In genomic region chr12:107845226-107845979, GRCh38 we compare ENCODE assay signal across 1 cellular context.
TF ChIP-seq lines count a peak whose summit lies in the region.

No MANE protein-coding gene starts in this region.

TF ChIP-seq in WTC11, 78 proteins besides CTCF, POLR2A, EP300 and RAD21 (continued from another document):
- no peak for TF ChIP-seq KAT7 (CRISPR knock-in tag; IDR thresholded peaks at IDR 0.05; ENCODE audit: borderline replicate concordance)
- TF ChIP-seq ZNF219 (CRISPR knock-in tag; IDR thresholded peaks at IDR 0.05; ENCODE audit: borderline replicate concordance) = no peak
- TF ChIP-seq NR2C2 (CRISPR knock-in tag; IDR thresholded peaks at IDR 0.05) = no peak
- no peak for TF ChIP-seq ZNF671 (CRISPR knock-in tag; IDR thresholded peaks at IDR 0.05)
- TF ChIP-seq FOXP4 (CRISPR knock-in tag; IDR thresholded peaks at IDR 0.05) = no peak
- TF ChIP-seq ZSCAN18 (CRISPR knock-in tag; IDR thresholded peaks at IDR 0.05) = no peak
- TF ChIP-seq ZNF423 (CRISPR knock-in tag; IDR thresholded peaks at IDR 0.05) = no peak
- no peak for TF ChIP-seq ZNF232 (CRISPR knock-in tag; IDR thresholded peaks at IDR 0.05)
TF ChIP-seq in WTC11: peak in this region for 0.
